In the genomic region with DNA sequence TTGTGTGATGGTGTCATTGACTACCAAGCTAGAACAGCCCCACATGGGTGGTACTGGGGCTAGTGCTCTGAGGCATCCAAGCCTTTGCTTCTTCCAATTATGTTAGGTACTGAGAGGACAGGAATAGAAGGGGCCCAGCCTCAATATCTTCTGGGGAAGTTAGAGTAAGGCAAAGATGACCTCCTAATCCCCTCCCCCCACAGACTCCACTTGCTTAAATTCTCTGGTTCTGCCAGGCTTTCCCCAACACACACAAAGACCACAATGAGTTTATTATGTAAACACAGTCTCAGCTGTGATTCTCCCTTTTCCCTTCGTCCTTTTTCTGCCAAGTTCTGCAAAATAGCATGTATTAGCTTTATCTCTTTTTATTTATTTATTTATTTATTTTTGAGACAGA, we compare ENCODE assay signal across 2 cellular contexts.
TF ChIP-seq lines count a peak whose summit lies in the region.

No MANE protein-coding gene starts in this region.

TF ChIP-seq in IMR-90, 13 proteins besides CTCF, POLR2A, EP300 and RAD21:
- no peak for TF ChIP-seq CEBPB (IDR thresholded peaks at IDR 0.05; ENCODE audit: low read depth, low read length)
- no peak for TF ChIP-seq CHD1 (IDR thresholded peaks at IDR 0.05; ENCODE audit: low read depth, low read length)
- TF ChIP-seq, protein P1, sequence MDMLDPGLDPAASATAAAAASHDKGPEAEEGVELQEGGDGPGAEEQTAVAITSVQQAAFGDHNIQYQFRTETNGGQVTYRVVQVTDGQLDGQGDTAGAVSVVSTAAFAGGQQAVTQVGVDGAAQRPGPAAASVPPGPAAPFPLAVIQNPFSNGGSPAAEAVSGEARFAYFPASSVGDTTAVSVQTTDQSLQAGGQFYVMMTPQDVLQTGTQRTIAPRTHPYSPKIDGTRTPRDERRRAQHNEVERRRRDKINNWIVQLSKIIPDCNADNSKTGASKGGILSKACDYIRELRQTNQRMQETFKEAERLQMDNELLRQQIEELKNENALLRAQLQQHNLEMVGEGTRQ (IDR thresholded peaks at IDR 0.05; ENCODE audit: low read depth, low read length), result no peak
- no peak for TF ChIP-seq BHLHE40 (IDR thresholded peaks at IDR 0.05; ENCODE audit: low read depth, low read length)
- TF ChIP-seq RCOR1 (IDR thresholded peaks at IDR 0.05; ENCODE audit: insufficient replicate concordance, low read length), result no peak
- TF ChIP-seq, protein P2, sequence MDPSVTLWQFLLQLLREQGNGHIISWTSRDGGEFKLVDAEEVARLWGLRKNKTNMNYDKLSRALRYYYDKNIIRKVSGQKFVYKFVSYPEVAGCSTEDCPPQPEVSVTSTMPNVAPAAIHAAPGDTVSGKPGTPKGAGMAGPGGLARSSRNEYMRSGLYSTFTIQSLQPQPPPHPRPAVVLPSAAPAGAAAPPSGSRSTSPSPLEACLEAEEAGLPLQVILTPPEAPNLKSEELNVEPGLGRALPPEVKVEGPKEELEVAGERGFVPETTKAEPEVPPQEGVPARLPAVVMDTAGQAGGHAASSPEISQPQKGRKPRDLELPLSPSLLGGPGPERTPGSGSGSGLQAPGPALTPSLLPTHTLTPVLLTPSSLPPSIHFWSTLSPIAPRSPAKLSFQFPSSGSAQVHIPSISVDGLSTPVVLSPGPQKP (IDR thresholded peaks at IDR 0.05; ENCODE audit: borderline replicate concordance, low read depth, low read length), result no peak
- no peak for TF ChIP-seq FOS (IDR thresholded peaks at IDR 0.05; ENCODE audit: low read depth, low read length)
- TF ChIP-seq MAZ (IDR thresholded peaks at IDR 0.05; ENCODE audit: borderline replicate concordance, low read depth, low read length), result no peak
- no peak for TF ChIP-seq MAFK (IDR thresholded peaks at IDR 0.05; ENCODE audit: low read depth, low read length)
- TF ChIP-seq RFX5 (IDR thresholded peaks at IDR 0.05; ENCODE audit: low read depth, low read length), result no peak
- no peak for TF ChIP-seq NFE2L2 (IDR thresholded peaks at IDR 0.05; ENCODE audit: low read depth, low read length)
- TF ChIP-seq SMC3 (IDR thresholded peaks at IDR 0.05; ENCODE audit: low read depth, low read length), result no peak

TF ChIP-seq in GM12878, 131 proteins besides CTCF, POLR2A, EP300 and RAD21:
- TF ChIP-seq RUNX3 (IDR thresholded peaks at IDR 0.05; ENCODE audit: low read length) (peak; percentile 37; the same call in 1 of the 2 replicates), ZNF622 (IDR thresholded peaks at IDR 0.05) (no peak)
